In genomic region chr1:149937779-149938178, GRCh38 we compare ENCODE assay signal across 9 cellular contexts. TPM values are rescaled to one million over a fixed set of nuclear protein-coding genes. Genes with fewer than 3 reads are reported as not detected.
DNase-seq lines count a peak whose midpoint lies in the region; ATAC-seq and TF ChIP-seq lines count a peak whose summit lies in the region.
"Had no signal": no experiment of that assay in that cellular context is flagged by ENCODE, and none has a peak within 500 bp of the region (broad histone marks: within the 10 kb centered on the region; RNA-seq: fewer than 3 reads in every experiment).

No MANE protein-coding gene starts in this region.

- intact Hi-C loops in psoas muscle (cut with DNase I), result no loop called here

- TF ChIP-seq CTCF in HEK293 (tag by site-specific recombination; IDR thresholded peaks at IDR 0.05), result no peak
- TF ChIP-seq CTCF in OCI-LY3 (IDR thresholded peaks at IDR 0.05; ENCODE audit: low read depth, low read length), result no peak
- TF ChIP-seq CTCF in coronary artery (IDR thresholded peaks at IDR 0.05), result no peak
- no peak for TF ChIP-seq CTCF in psoas muscle (IDR thresholded peaks at IDR 0.05)

- ATAC-seq in psoas muscle, result no peak
- no peak for ATAC-seq in GM21381 (IDR thresholded peaks at IDR 0.05; ENCODE audit: unreplicated experiment)

- CTCF ChIA-PET in HEK293 (lab: Yijun Ruan, JAX), result interaction anchor here (0.6 to 0.7 kb wide), 2 partner anchors 120 to 231 kb away, joined by 3 to 4 read pairs; no protein-coding TSS in a partner anchor

- peaks cover 6% of the 10 kb centered on the region; the same call in 1 of the 2 replicates for H3K4me1 ChIP-seq in HEK293 (ENCODE audit: control insufficient read depth, insufficient read depth, low read length)
- H3K4me1 ChIP-seq in OCI-LY3 (ENCODE audit: low read length), result peaks cover 28% of the 10 kb centered on the region
- peaks cover 32% of the 10 kb centered on the region for H3K4me1 ChIP-seq in psoas muscle

- H3K9ac ChIP-seq in OCI-LY3 (ENCODE audit: low read length), result no peak overlapping the region

- POLR2A ChIA-PET in HEK293 (lab: Yijun Ruan, JAX), result interaction anchor here (2.3 to 4.3 kb wide), 2 partner anchors 9 to 50 kb away, joined by 20 to 48 read pairs; partner anchors contain the start of gene SF3B4

- DNase-seq in coronary artery (ENCODE audit: low spot score) (no peak), psoas muscle (no peak), LoVo (ENCODE audit: low spot score) (no peak), NCI-H510A treated with DMSO at 0.1 percent for 48 hours (lab: John Stamatoyannopoulos, UW) (no peak)
- DNase-seq: MV-4-11, SHP77 treated with DMSO at 0.1 percent for 48 hours had no signal

- H3K79me2 ChIP-seq in OCI-LY3 (ENCODE audit: low read length), result no peaks in the 10 kb centered on the region

- H2AFZ ChIP-seq in OCI-LY3 (ENCODE audit: low read depth, low read length), result no peak overlapping the region

- no peaks in the 10 kb centered on the region for H3K27me3 ChIP-seq in OCI-LY3 (ENCODE audit: low read depth, low read length)
- no peaks in the 10 kb centered on the region for H3K27me3 ChIP-seq in psoas muscle (ENCODE audit: insufficient read depth in 3 of 3, low read length in 2 of 3)

- no peaks in the 10 kb centered on the region for H4K20me1 ChIP-seq in OCI-LY3 (ENCODE audit: insufficient read depth, low read length)

- H3K4me3 ChIP-seq in HEK293 (ENCODE audit: low read depth, low read length), result no peak overlapping the region
- H3K4me3 ChIP-seq in OCI-LY3 (ENCODE audit: low read length), result no peak overlapping the region
- H3K4me3 ChIP-seq in coronary artery, result peak overlapping the region; percentile 17
- H3K4me3 ChIP-seq in psoas muscle, result no peak overlapping the region

- peak overlapping the region; percentile 43 for H3K4me2 ChIP-seq in OCI-LY3 (ENCODE audit: low read length)

- H3K36me3 ChIP-seq in HEK293 (ENCODE audit: control insufficient read depth in 2 of 2, insufficient read depth in 1 of 2, low read length in 2 of 2) (peaks cover 0 to 14% of the 10 kb centered on the region in 2 experiments; a peak in 1 of 3 replicates), OCI-LY3 (replicated peaks; ENCODE audit: low read depth, low read length) (no peaks in the 10 kb centered on the region), psoas muscle (ENCODE audit: insufficient read depth in 1 of 2, low read depth in 1 of 2) (no peaks in the 10 kb centered on the region)

- H3K27ac ChIP-seq in HEK293 (ENCODE audit: extremely low read depth, low read depth, low read length), result peak overlapping the region; percentile 10; the same call in 1 of the 2 replicates
- no peak overlapping the region for H3K27ac ChIP-seq in OCI-LY3 (ENCODE audit: low read length)
- H3K27ac ChIP-seq in coronary artery, result peak overlapping the region; percentile 81 to 92
- peak overlapping the region; percentile 59 for H3K27ac ChIP-seq in psoas muscle

- H3K9me3 ChIP-seq in HEK293 (ENCODE audit: control insufficient read depth, insufficient read depth, low read depth, low read length), result no peaks in the 10 kb centered on the region
- no peaks in the 10 kb centered on the region for H3K9me3 ChIP-seq in OCI-LY3 (ENCODE audit: insufficient read depth, low read length)
- H3K9me3 ChIP-seq in psoas muscle, result no peaks in the 10 kb centered on the region

TF ChIP-seq in HEK293, 187 proteins besides CTCF, POLR2A, EP300 and RAD21 (continues in another document):
- TF ChIP-seq ZNF366 (tag by site-specific recombination; conservative IDR thresholded peaks at IDR 0.05), result no peak
- no peak for TF ChIP-seq MEIS1 (CRISPR knock-in tag; IDR thresholded peaks at IDR 0.05; ENCODE audit: borderline replicate concordance)
- no peak for TF ChIP-seq ZNF791 (tag by site-specific recombination; IDR thresholded peaks at IDR 0.05)
- no peak for TF ChIP-seq ZNF133 (tag by site-specific recombination; IDR thresholded peaks at IDR 0.05)
- no peak for TF ChIP-seq ZNF311 (tag by site-specific recombination; IDR thresholded peaks at IDR 0.05; ENCODE audit: borderline replicate concordance)
- TF ChIP-seq ZNF423 (tag by site-specific recombination; IDR thresholded peaks at IDR 0.05), result no peak
- no peak for TF ChIP-seq ZBTB6 (tag by site-specific recombination; IDR thresholded peaks at IDR 0.05)
- TF ChIP-seq ZNF280D (tag by site-specific recombination; IDR thresholded peaks at IDR 0.05), result no peak
- no peak for TF ChIP-seq ZNF549 (tag by site-specific recombination; IDR thresholded peaks at IDR 0.05)
- no peak for TF ChIP-seq ZNF302 (tag by site-specific recombination; IDR thresholded peaks at IDR 0.05; ENCODE audit: low read depth)
- TF ChIP-seq ZNF341 (tag by site-specific recombination; IDR thresholded peaks at IDR 0.05; ENCODE audit: low read depth), result 0 out of 2 replicates have a peak, but pooled peaks have one; percentile 7
- TF ChIP-seq PRDM10 (tag by site-specific recombination; IDR thresholded peaks at IDR 0.05), result peak; percentile 41; the same call in 1 of the 2 replicates
- TF ChIP-seq ZBTB48 (tag by site-specific recombination; IDR thresholded peaks at IDR 0.05), result no peak
- TF ChIP-seq PRDM1 (tag by site-specific recombination; IDR thresholded peaks at IDR 0.05), result 0 out of 2 replicates have a peak, but pooled peaks have one; percentile 1

RNA-seq across cellular contexts. Expression of gene MTMR11, which starts 1.1 kb away (rescaled TPM):
- total RNA-seq in psoas muscle, result 1 to 10 TPM; 1.0 to 3.0 (median 1.8) TPM
- polyA plus RNA-seq in psoas muscle, result 1 to 10 TPM in 1 of 3 donors, under 1 TPM in 2; 0.78 to 1.7 (median 0.80) TPM

RNA-seq across cellular contexts. Expression of gene SF3B4, which starts 10.2 kb away (rescaled TPM):
- 10 to 100 TPM; 13.0 to 26.9 (median 21.9) TPM for total RNA-seq in psoas muscle
- 10 to 100 TPM; 13.9 to 28.9 (median 16.7) TPM for polyA plus RNA-seq in psoas muscle

RNA-seq across cellular contexts. Expression of gene SV2A, which starts 20.1 kb away (rescaled TPM):
- under 1 TPM; 0.13 to 0.48 (median 0.25) TPM for total RNA-seq in psoas muscle
- polyA plus RNA-seq in psoas muscle, result under 1 TPM; 0.14 to 0.19 (median 0.14) TPM

RNA-seq across cellular contexts. Expression of gene BOLA1, which starts 38.4 kb away (rescaled TPM):
- total RNA-seq in psoas muscle, result 10 to 100 TPM; 13.9 to 18.1 (median 15.8) TPM
- 10 to 100 TPM; 24.0 to 45.3 (median 32.1) TPM for polyA plus RNA-seq in psoas muscle
